9 cellular contexts compared by ENCODE assay signal in the genomic region with DNA sequence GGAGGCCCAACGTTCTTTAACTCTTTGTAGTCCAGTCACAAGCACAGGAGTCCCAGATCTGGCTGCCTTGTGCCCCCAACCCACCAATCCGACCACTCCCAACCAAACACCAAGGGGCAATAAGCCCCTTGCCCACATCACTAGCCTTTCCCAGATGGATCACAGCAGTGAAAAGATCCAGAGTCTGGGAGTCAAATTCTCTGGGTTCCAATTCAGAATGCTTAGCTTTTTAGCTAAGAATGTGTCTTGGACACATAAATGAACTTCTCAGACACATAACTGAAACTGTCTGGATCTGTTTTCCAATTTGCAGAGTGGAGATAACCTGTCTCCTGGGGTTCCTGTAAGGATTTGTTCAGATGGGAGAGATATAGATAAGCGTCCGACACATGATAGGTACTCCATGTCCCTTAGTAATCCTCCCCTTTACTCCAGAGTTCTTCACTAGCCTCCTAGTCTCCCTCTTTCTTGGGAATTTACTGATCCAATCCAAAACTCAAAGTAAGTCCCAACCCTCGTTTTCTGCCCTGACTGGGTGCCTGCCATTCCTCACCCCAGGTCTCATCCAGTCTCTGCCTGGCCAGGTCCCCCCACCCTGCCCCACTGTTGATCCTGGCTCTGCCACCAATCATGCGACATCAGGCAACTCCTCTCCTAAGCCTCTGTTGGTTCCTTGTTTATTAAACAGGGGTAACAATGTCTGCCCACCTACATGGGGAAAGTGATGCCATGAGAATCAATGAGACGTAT. TPM values are rescaled to one million over a fixed set of nuclear protein-coding genes. Genes with fewer than 3 reads are reported as not detected.
DNase-seq lines count a peak whose midpoint lies in the region; ATAC-seq and TF ChIP-seq lines count a peak whose summit lies in the region.
"Had no signal": no experiment of that assay in that cellular context is flagged by ENCODE, and none has a peak within 500 bp of the region (broad histone marks: within the 10 kb centered on the region; RNA-seq: fewer than 3 reads in every experiment).

No MANE protein-coding gene starts in this region.

- no peak for ATAC-seq in CD4-positive, CD25-positive, alpha-beta regulatory T cell (ENCODE audit: low read depth in 2 of 2)
- no peak for ATAC-seq in PC-3

- no peaks in the 10 kb centered on the region for H3F3A ChIP-seq in PC-3 (ENCODE audit: low read length, unreplicated experiment)

- no peaks in the 10 kb centered on the region for H3K27me3 Mint-ChIP-seq in CD4-positive, CD25-positive, alpha-beta regulatory T cell
- H3K27me3 Mint-ChIP-seq: activated naive CD4-positive, alpha-beta T cell treated with anti-CD3 and anti-CD28 coated beads, Interleukin-2, amount 10 ng/mL, durations not matched to agents 7 days and 5 days had no signal

- peak overlapping the region; percentile 94 for H3K4me3 ChIP-seq in CD4-positive, CD25-positive, alpha-beta regulatory T cell (ENCODE audit: low read depth, low read length)
- peak overlapping the region; percentile 90 for H3K4me3 ChIP-seq in PC-3 (ENCODE audit: low read length)
- H3K4me3 ChIP-seq in fibroblast of lung (replicated peaks in 1 of 4; ENCODE audit: control extremely low read depth in 1 of 4, insufficient read depth in 1 of 4, low read depth in 3 of 4, low read length in 4 of 4) = peak overlapping the region; percentile 78 to 100 (median 94)
- peak overlapping the region; percentile 90 for H3K4me3 ChIP-seq in ovary

- no peak overlapping the region for H3K27ac Mint-ChIP-seq in CD4-positive, CD25-positive, alpha-beta regulatory T cell
- H3K27ac Mint-ChIP-seq: activated naive CD4-positive, alpha-beta T cell treated with anti-CD3 and anti-CD28 coated beads, Interleukin-2, amount 10 ng/mL, durations not matched to agents 7 days and 5 days had no signal

- peak overlapping the region; percentile 72 for H2AFZ ChIP-seq in PC-3 (ENCODE audit: low read length)
- H2AFZ ChIP-seq in fibroblast of lung (ENCODE audit: low read length) = peak overlapping the region; percentile 18

- H3K36me3 Mint-ChIP-seq in CD4-positive, CD25-positive, alpha-beta regulatory T cell = no peaks in the 10 kb centered on the region

- TF ChIP-seq CTCF in PC-3 (conservative IDR thresholded peaks at IDR 0.05; ENCODE audit: low read depth, low read length) = no peak
- no peak for TF ChIP-seq CTCF in fibroblast of lung (conservative IDR thresholded peaks at IDR 0.05 in 1 of 2, IDR thresholded peaks at IDR 0.05 in 1 of 2; ENCODE audit: low read depth in 1 of 2, low read length in 2 of 2)
- no peak for TF ChIP-seq CTCF in ovary (IDR thresholded peaks at IDR 0.05)
- no peak for TF ChIP-seq CTCF in GM10266 (IDR thresholded peaks at IDR 0.05; ENCODE audit: control insufficient read depth, insufficient read depth, low read depth, missing control alignments)

- POLR2A ChIA-PET in PC-3 (lab: Charles Lee; ENCODE audit: unreplicated experiment) = interaction anchor here (0.6 kb wide), 1 partner anchor 61 kb away, joined by 5 read pairs; no protein-coding TSS in a partner anchor

- no peaks in the 10 kb centered on the region for H3K9me3 ChIP-seq in CD4-positive, CD25-positive, alpha-beta regulatory T cell (ENCODE audit: control insufficient read depth in 2 of 2, low read length in 2 of 2)
- H3K9me3 ChIP-seq in PC-3 (ENCODE audit: low read length) (no peaks in the 10 kb centered on the region), fibroblast of lung (ENCODE audit: control insufficient read depth, insufficient read depth, low read depth, low read length) (no peaks in the 10 kb centered on the region), ovary (no peaks in the 10 kb centered on the region)

- no peak for TF ChIP-seq EP300 in ovary (IDR thresholded peaks at IDR 0.05)

- intact Hi-C loops in PC-3 (cut with micrococcal nuclease) (no loop called here), ovary (cut with DNase I) (no loop called here)

- H3K9me3 Mint-ChIP-seq in CD4-positive, CD25-positive, alpha-beta regulatory T cell = no peaks in the 10 kb centered on the region
- H3K9me3 Mint-ChIP-seq: activated naive CD4-positive, alpha-beta T cell treated with anti-CD3 and anti-CD28 coated beads, Interleukin-2, amount 10 ng/mL, durations not matched to agents 7 days and 5 days had no signal

- peaks cover 52% of the 10 kb centered on the region for H3K79me2 ChIP-seq in PC-3 (ENCODE audit: low read length)
- H3K79me2 ChIP-seq in fibroblast of lung (ENCODE audit: control insufficient read depth, insufficient read depth, low read length) = peaks cover 47% of the 10 kb centered on the region

- CTCF ChIA-PET in PC-3 (lab: Charles Lee) = no interaction called here

- H3K9me2 ChIP-seq in PC-3 (replicated peaks; ENCODE audit: low read length) = no peaks in the 10 kb centered on the region

- H3K4me1 ChIP-seq in CD4-positive, CD25-positive, alpha-beta regulatory T cell (ENCODE audit: control insufficient read depth, insufficient read depth, low read length, poor library complexity, severe bottlenecking) = peaks cover 60% of the 10 kb centered on the region
- peaks cover 53% of the 10 kb centered on the region for H3K4me1 ChIP-seq in PC-3 (ENCODE audit: insufficient read depth, low read length)
- H3K4me1 ChIP-seq in fibroblast of lung (ENCODE audit: control insufficient read depth, extremely low read depth, insufficient read depth, low read length) = peaks cover 36% of the 10 kb centered on the region
- peaks cover 27% of the 10 kb centered on the region for H3K4me1 ChIP-seq in ovary (ENCODE audit: insufficient read depth)

- no peak for TF ChIP-seq POLR2A in ovary (IDR thresholded peaks at IDR 0.05)

- peaks cover 5 to 47% (median 28%) of the 10 kb centered on the region in 4 donors for H3K4me1 Mint-ChIP-seq in CD4-positive, CD25-positive, alpha-beta regulatory T cell

- H3K4me2 ChIP-seq in PC-3 (ENCODE audit: low read length) = peak overlapping the region; percentile 85
- H3K4me2 ChIP-seq in fibroblast of lung (ENCODE audit: extremely low read depth, insufficient read depth, low read length) = peak overlapping the region; percentile 77

- H3K27me3 ChIP-seq in CD4-positive, CD25-positive, alpha-beta regulatory T cell (ENCODE audit: control insufficient read depth, insufficient read depth, low read length) = no peaks in the 10 kb centered on the region
- H3K27me3 ChIP-seq in PC-3 (ENCODE audit: low read length) = no peaks in the 10 kb centered on the region
- no peaks in the 10 kb centered on the region for H3K27me3 ChIP-seq in fibroblast of lung (ENCODE audit: control insufficient read depth, insufficient read depth, low read length)
- no peaks in the 10 kb centered on the region for H3K27me3 ChIP-seq in ovary

- peak overlapping the region; percentile 90 for H3K27ac ChIP-seq in CD4-positive, CD25-positive, alpha-beta regulatory T cell (ENCODE audit: insufficient read depth, low read length, poor library complexity, severe bottlenecking)
- H3K27ac ChIP-seq in PC-3 (ENCODE audit: low read length) (peak overlapping the region; percentile 83), fibroblast of lung (ENCODE audit: insufficient read depth, low read length) (peak overlapping the region; percentile 99), ovary (peak overlapping the region; percentile 97 to 98)

- no peak overlapping the region for H3K4me3 Mint-ChIP-seq in CD4-positive, CD25-positive, alpha-beta regulatory T cell

- H3K9ac ChIP-seq in PC-3 (ENCODE audit: low read length) = peak overlapping the region; percentile 92
- peak overlapping the region; percentile 97 for H3K9ac ChIP-seq in fibroblast of lung (ENCODE audit: insufficient read depth, low read length)

- DNase-seq in CD4-positive, CD25-positive, alpha-beta regulatory T cell = no peak
- DNase-seq in PC-3 (no peak), fibroblast of lung (ENCODE audit: low read depth in 2 of 2) (no peak), ovary (no peak), activated gamma-delta T cell (lab: John Stamatoyannopoulos, UW) (no peak), GM10266 (ENCODE audit: extremely low spot score) (no peak), NCI-H1417 treated with DMSO at 0.1 percent for 48 hours (lab: John Stamatoyannopoulos, UW) (no peak), anterior cingulate cortex (lab: John Stamatoyannopoulos, UW) (no peak)

- H3K36me3 ChIP-seq in CD4-positive, CD25-positive, alpha-beta regulatory T cell (ENCODE audit: control insufficient read depth, insufficient read depth, low read length) = peaks cover 2% of the 10 kb centered on the region
- H3K36me3 ChIP-seq in PC-3 (ENCODE audit: low read depth, low read length) (no peaks in the 10 kb centered on the region), fibroblast of lung (ENCODE audit: control insufficient read depth, insufficient read depth, low read length) (peaks cover 3% of the 10 kb centered on the region), ovary (no peaks in the 10 kb centered on the region)

- BruUV-seq in PC-3 (replicated peaks; lab: Mats Ljungman, UMichigan) = no TSS peak

- H4K20me1 ChIP-seq in PC-3 (ENCODE audit: low read length) (0 out of 2 replicates have a peak, but pooled peaks cover 9% of the 10 kb centered on the region), fibroblast of lung (ENCODE audit: control insufficient read depth, extremely low read depth, insufficient read depth, low read length) (peaks cover 2% of the 10 kb centered on the region)

- 33 to 38% (median 36%) methylated on average over 7 of the region's 7 CpGs for whole genome bisulfite sequencing in ovary, 3 donors

RNA-seq across cellular contexts. Expression of a gene that starts 0.4 kb away (rescaled TPM):
- 38.5 TPM for total RNA-seq in CD4-positive, CD25-positive, alpha-beta regulatory T cell
- polyA plus RNA-seq in CD4-positive, CD25-positive, alpha-beta regulatory T cell = 10 to 100 TPM; 25.6 to 39.5 (median 31.0) TPM
- 95.1 and 97.4 TPM in 2 replicates for total RNA-seq in PC-3 (2014; rRNA removed)
- 141 and 157 TPM in 2 replicates for total RNA-seq in fibroblast of lung
- polyA plus RNA-seq in fibroblast of lung = 182 and 257 TPM in 2 replicates
- polyA plus RNA-seq in fibroblast of lung (2012) = 146 and 182 TPM in 2 replicates
- polyA minus RNA-seq in fibroblast of lung (ENCODE audit: low replicate concordance) = 357 and 498 TPM in 2 replicates
- total RNA-seq in ovary = 100 to 1,000 TPM; 116 to 274 (median 179) TPM
- 100 to 1,000 TPM in 1 of 2 donors, 10 to 100 TPM in 1; 92.8 to 230 TPM for polyA plus RNA-seq in ovary

RNA-seq across cellular contexts. Expression of a gene that starts 31.8 kb away (rescaled TPM):
- not detected for total RNA-seq in CD4-positive, CD25-positive, alpha-beta regulatory T cell
- polyA plus RNA-seq in CD4-positive, CD25-positive, alpha-beta regulatory T cell = under 1 TPM in 3 of 4 donors, not detected in 1; 0.31 to 0.62 (median 0.37) TPM
- total RNA-seq in PC-3 (2014; rRNA removed) (18.0 and 18.4 TPM in 2 replicates), fibroblast of lung (under 0.01 and 0.50 TPM in 2 replicates), ovary (1 to 10 TPM in 1 of 7 donors, under 1 TPM in 5, not detected in 1; 0.17 to 1.7 (median 0.51) TPM)
- polyA plus RNA-seq in fibroblast of lung (0.07 and 0.26 TPM in 2 replicates), ovary (under 1 TPM in 1 of 2 donors, not detected in 1; 0.13 TPM)
- 0.16 and 1.1 TPM in 2 replicates for polyA plus RNA-seq in fibroblast of lung (2012)
- polyA minus RNA-seq in fibroblast of lung (ENCODE audit: low replicate concordance) = 3.8 TPM in 1 of 2 replicates, not detected in the other

RNA-seq across cellular contexts. Expression of a gene that starts 33.0 kb away (rescaled TPM):
- total RNA-seq in CD4-positive, CD25-positive, alpha-beta regulatory T cell = 0.86 TPM
- under 1 TPM; 0.09 to 0.60 (median 0.22) TPM for polyA plus RNA-seq in CD4-positive, CD25-positive, alpha-beta regulatory T cell
- total RNA-seq in PC-3 (2014; rRNA removed) = 2.3 and 2.9 TPM in 2 replicates
- under 0.01 and 0.26 TPM in 2 replicates for total RNA-seq in fibroblast of lung
- 0.05 and 0.08 TPM in 2 replicates for polyA plus RNA-seq in fibroblast of lung
- 0.13 and 0.29 TPM in 2 replicates for polyA plus RNA-seq in fibroblast of lung (2012)
- polyA minus RNA-seq in fibroblast of lung (ENCODE audit: low replicate concordance) = not detected in 2 replicates
- 100 to 1,000 TPM in 1 of 7 donors, 10 to 100 TPM in 4, 1 to 10 TPM in 2; 3.3 to 141 (median 17.0) TPM for total RNA-seq in ovary
- 1 to 10 TPM; 1.2 to 1.6 TPM for polyA plus RNA-seq in ovary

RNA-seq across cellular contexts. Expression of a gene that starts 41.6 kb away (rescaled TPM):
- not detected for total RNA-seq in CD4-positive, CD25-positive, alpha-beta regulatory T cell
- polyA plus RNA-seq in CD4-positive, CD25-positive, alpha-beta regulatory T cell = under 1 TPM in 1 of 4 donors, not detected in 3; 0.35 TPM
- total RNA-seq in PC-3 (2014; rRNA removed) (160 and 163 TPM in 2 replicates), fibroblast of lung (60.6 and 78.4 TPM in 2 replicates), ovary (100 to 1,000 TPM in 3 of 7 donors, 10 to 100 TPM in 4; 55.8 to 131 (median 92.6) TPM)
- polyA plus RNA-seq in fibroblast of lung (45.8 and 55.7 TPM in 2 replicates), ovary (10 to 100 TPM; 21.9 to 65.7 TPM)
- polyA plus RNA-seq in fibroblast of lung (2012) = 81.9 and 99.1 TPM in 2 replicates
- polyA minus RNA-seq in fibroblast of lung (ENCODE audit: low replicate concordance) = 78.7 and 105 TPM in 2 replicates
